Comparison of ENCODE assay signal across 12 cellular contexts in the genomic region with DNA sequence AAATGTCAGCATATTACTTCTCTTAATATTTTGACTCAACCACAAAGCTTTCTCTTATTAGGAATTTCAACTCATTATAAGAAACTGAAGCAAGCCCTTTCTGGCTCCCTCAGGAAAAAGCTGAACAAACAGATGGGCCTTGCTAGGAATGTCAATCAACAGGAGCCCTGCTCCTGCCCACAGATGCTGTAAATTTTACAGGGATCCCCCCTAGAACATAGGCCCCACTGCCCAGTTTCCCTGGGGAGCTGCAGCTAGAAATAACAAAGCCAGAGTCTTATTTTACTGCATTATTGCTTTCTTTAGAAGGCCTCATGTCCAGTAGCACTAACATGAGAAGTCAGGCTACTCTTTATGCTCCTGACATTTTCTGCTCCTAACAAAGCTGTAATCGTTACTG.
"Had no signal": no experiment of that assay in that cellular context is flagged by ENCODE, and none has a peak within 500 bp of the region (broad histone marks: within the 10 kb centered on the region; RNA-seq: fewer than 3 reads in every experiment).

No MANE protein-coding gene starts in this region.

- H3K36me3 ChIP-seq: gastroesophageal sphincter, neutrophil, upper lobe of right lung had no signal

- DNase-seq: activated CD4-positive, alpha-beta T cell treated with anti-CD3 and anti-CD28 coated beads, Interleukin-2, amount 50 U/mL, for 1 hour; activated naive CD8-positive, alpha-beta T cell treated with anti-CD3 and anti-CD28 coated beads for 36 hours; effector memory CD8-positive, alpha-beta T cell; left colon; midbrain; naive B cell; small intestine; SW 1271; upper lobe of right lung had no signal

- FAIRE-seq: small intestine had no signal

- H3K4me3 ChIP-seq: gastroesophageal sphincter, lung, upper lobe of right lung had no signal

- ATAC-seq: effector memory CD8-positive, alpha-beta T cell; gastroesophageal sphincter; left colon; upper lobe of right lung had no signal

- H3K27ac ChIP-seq: gastroesophageal sphincter, neutrophil, upper lobe of right lung had no signal

- H3K9me3 ChIP-seq: gastroesophageal sphincter, neutrophil, upper lobe of right lung had no signal

- H3K27me3 ChIP-seq: gastroesophageal sphincter, neutrophil, upper lobe of right lung had no signal
